8 cellular contexts compared by ENCODE assay signal in the genomic region with DNA sequence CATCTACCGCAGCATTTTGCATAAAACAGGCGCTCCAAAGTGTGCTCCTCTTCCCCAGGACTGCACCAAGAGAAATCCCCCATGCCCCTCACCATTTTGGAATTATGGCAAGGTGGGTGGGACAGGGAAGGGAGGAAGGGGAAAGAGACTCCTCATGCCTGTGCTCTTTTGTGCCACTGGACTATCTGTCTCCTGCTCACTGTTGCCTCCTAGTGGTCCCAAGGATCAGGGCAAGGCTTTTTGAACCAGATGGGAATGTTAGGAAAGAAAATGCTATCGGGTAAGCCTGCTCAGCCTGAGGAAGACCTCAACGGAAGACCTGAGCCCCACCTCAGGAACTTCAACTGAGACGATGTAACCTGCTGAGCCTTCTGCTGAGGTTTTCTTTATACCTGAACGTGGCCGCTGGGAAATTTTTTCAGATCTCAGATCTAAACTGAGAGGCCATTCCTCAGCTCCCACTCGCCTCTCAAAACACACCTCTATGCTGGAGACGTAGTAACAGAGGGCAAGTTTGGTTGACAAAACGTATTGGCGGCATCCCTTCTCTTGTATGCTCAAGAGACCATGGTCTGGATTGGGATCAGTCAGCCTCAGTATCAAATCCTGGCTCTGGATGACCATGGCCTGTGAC. TPM values are rescaled to one million over a fixed set of nuclear protein-coding genes. Genes with fewer than 3 reads are reported as not detected.
DNase-seq lines count a peak whose midpoint lies in the region; ATAC-seq and TF ChIP-seq lines count a peak whose summit lies in the region.

No MANE protein-coding gene starts in this region.

- DNase-seq in NCI-H446 (lab: John Stamatoyannopoulos, UW) (peak; percentile 7 to 51), NCI-H446 treated with DMSO at 0.1 percent for 48 hours (lab: John Stamatoyannopoulos, UW) (no peak), MM.1S (peak; percentile 27), epithelial cell of proximal tubule (ENCODE audit: low read depth) (no peak), nephron progenitor cell (peak; percentile 64), GDM1 (lab: John Stamatoyannopoulos, UW) (no peak)
- peak; percentile 50 for DNase-seq in activated CD4-positive, alpha-beta T cell treated with anti-CD3 and anti-CD28 coated beads for 36 hours

- H3K9ac ChIP-seq in MM.1S (ENCODE audit: low read length): no peak overlapping the region

- no peaks in the 10 kb centered on the region for H3K36me3 ChIP-seq in MM.1S (replicated peaks; ENCODE audit: insufficient read depth, low read length)

- H3K27ac Mint-ChIP-seq in activated CD4-positive, alpha-beta T cell treated with anti-CD3 and anti-CD28 coated beads for 36 hours: no peak overlapping the region
- H3K27ac Mint-ChIP-seq in nephron progenitor cell: no peak overlapping the region

- no peaks in the 10 kb centered on the region for H3K4me1 ChIP-seq in MM.1S (ENCODE audit: low read length)

- POLR2A ChIA-PET in activated CD4-positive, alpha-beta T cell treated with anti-CD3 and anti-CD28 coated beads for 36 hours (lab: Charles Lee): no interaction called here

- no peak overlapping the region for H3K4me3 ChIP-seq in MM.1S (ENCODE audit: low read length)
- no peak overlapping the region for H3K4me3 ChIP-seq in epithelial cell of proximal tubule (ENCODE audit: low read depth, low read length)

- H3K4me2 ChIP-seq in MM.1S (ENCODE audit: low read depth, low read length): no peak overlapping the region

- peaks cover 4% of the 10 kb centered on the region for H3K27me3 Mint-ChIP-seq in activated CD4-positive, alpha-beta T cell treated with anti-CD3 and anti-CD28 coated beads for 36 hours
- no peaks in the 10 kb centered on the region for H3K27me3 Mint-ChIP-seq in nephron progenitor cell (ENCODE audit: low read depth, poor library complexity)

- H3K4me3 Mint-ChIP-seq in activated CD4-positive, alpha-beta T cell treated with anti-CD3 and anti-CD28 coated beads for 36 hours: no peak overlapping the region
- H3K4me3 Mint-ChIP-seq in nephron progenitor cell: no peak overlapping the region

- no peaks in the 10 kb centered on the region for H3K9me2 ChIP-seq in MM.1S (replicated peaks; ENCODE audit: insufficient read depth, low read length)

- H3K27me3 ChIP-seq in MM.1S (replicated peaks; ENCODE audit: insufficient read depth, low read length): no peaks in the 10 kb centered on the region

- H3F3A ChIP-seq in MM.1S (ENCODE audit: insufficient read depth, low read length): no peaks in the 10 kb centered on the region

- no peak overlapping the region for H3K27ac ChIP-seq in MM.1S (ENCODE audit: low read length)

- H3K36me3 Mint-ChIP-seq in activated CD4-positive, alpha-beta T cell treated with anti-CD3 and anti-CD28 coated beads for 36 hours (ENCODE audit: low read depth): no peaks in the 10 kb centered on the region
- no peaks in the 10 kb centered on the region for H3K36me3 Mint-ChIP-seq in nephron progenitor cell (ENCODE audit: low read depth)

- H2AFZ ChIP-seq in MM.1S (ENCODE audit: low read length): no peak overlapping the region

- no peaks in the 10 kb centered on the region for H4K20me1 ChIP-seq in MM.1S (ENCODE audit: insufficient read depth, low read length)

- no peaks in the 10 kb centered on the region for H3K9me3 Mint-ChIP-seq in activated CD4-positive, alpha-beta T cell treated with anti-CD3 and anti-CD28 coated beads for 36 hours (ENCODE audit: low read depth)
- H3K9me3 Mint-ChIP-seq in nephron progenitor cell: no peaks in the 10 kb centered on the region

- no peak for ATAC-seq in activated CD4-positive, alpha-beta T cell treated with anti-CD3 and anti-CD28 coated beads for 36 hours
- no peak for ATAC-seq in HG03442 (IDR thresholded peaks at IDR 0.05; ENCODE audit: unreplicated experiment)

- H3K79me2 ChIP-seq in MM.1S (ENCODE audit: low read length): no peaks in the 10 kb centered on the region

- H3K4me1 Mint-ChIP-seq in activated CD4-positive, alpha-beta T cell treated with anti-CD3 and anti-CD28 coated beads for 36 hours: no peaks in the 10 kb centered on the region
- no peaks in the 10 kb centered on the region for H3K4me1 Mint-ChIP-seq in nephron progenitor cell

- H3K9me3 ChIP-seq in MM.1S (replicated peaks; ENCODE audit: insufficient read depth, low read length): no peaks in the 10 kb centered on the region

- intact Hi-C loops in activated CD4-positive, alpha-beta T cell treated with anti-CD3 and anti-CD28 coated beads for 36 hours (cut with DNase I, micrococcal nuclease): no loop called here

- peak; percentile 86 for TF ChIP-seq CTCF in MM.1S (IDR thresholded peaks at IDR 0.05; ENCODE audit: low read length)
- TF ChIP-seq CTCF in epithelial cell of proximal tubule (conservative IDR thresholded peaks at IDR 0.05; ENCODE audit: low read depth, low read length): peak; percentile 98
- TF ChIP-seq CTCF in nephron progenitor cell (IDR thresholded peaks at IDR 0.05): peak; percentile 77

- CTCF ChIA-PET in activated CD4-positive, alpha-beta T cell treated with anti-CD3 and anti-CD28 coated beads for 36 hours (lab: Charles Lee): no interaction called here

RNA-seq across cellular contexts. Expression of a gene that starts 58.3 kb away (rescaled TPM):
- total RNA-seq in activated CD4-positive, alpha-beta T cell treated with anti-CD3 and anti-CD28 coated beads for 36 hours: not detected
- not detected in 2 replicates for total RNA-seq in epithelial cell of proximal tubule

Comparison
In these comparisons a context has a peak if more than half of its experiments do, and no peak if none do; other contexts are left out.
1. DNase-seq: peak in NCI-H446 (2 of 2), MM.1S (single experiment), activated CD4-positive, alpha-beta T cell treated with anti-CD3 and anti-CD28 coated beads for 36 hours (single experiment) and nephron progenitor cell (single experiment); none in NCI-H446 treated with DMSO at 0.1 percent for 48 hours (single experiment), epithelial cell of proximal tubule (single experiment) and GDM1 (single experiment).
2. Peak in every context shown above with its lines, with median percentiles within 50 percentile points of each other: CTCF ChIP-seq.